ENCODE assay signal across 19 cellular contexts in the genomic region with DNA sequence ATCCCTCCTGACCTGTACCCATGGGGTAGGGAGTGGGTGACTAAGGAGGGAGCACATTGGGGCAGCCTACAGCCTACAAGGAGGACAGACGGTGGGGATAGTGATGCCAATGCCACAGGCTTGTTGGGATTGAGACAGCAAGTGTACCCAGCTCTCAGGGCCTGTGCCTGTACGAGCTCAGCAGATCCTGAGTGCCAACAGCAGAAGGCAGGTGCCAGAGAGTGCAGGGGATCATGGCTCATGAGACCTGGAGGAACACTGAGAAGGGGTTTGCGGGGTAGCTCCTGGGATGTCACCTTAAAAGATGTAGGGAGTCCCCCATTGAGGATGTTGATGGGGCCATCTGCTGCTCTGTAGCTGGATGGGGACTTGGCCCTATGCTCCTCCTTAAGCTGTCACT. TPM values are rescaled to one million over a fixed set of nuclear protein-coding genes. Genes with fewer than 3 reads are reported as not detected.
DNase-seq lines count a peak whose midpoint lies in the region; ATAC-seq, FAIRE-seq and TF ChIP-seq lines count a peak whose summit lies in the region.
"Had no signal": no experiment of that assay in that cellular context is flagged by ENCODE, and none has a peak within 500 bp of the region (broad histone marks: within the 10 kb centered on the region; RNA-seq: fewer than 3 reads in every experiment).

No MANE protein-coding gene starts in this region.

- H3K4me1 Mint-ChIP-seq in Caco-2 (ENCODE audit: low read depth, unreplicated experiment) (no peaks in the 10 kb centered on the region), osteocyte (ENCODE audit: unreplicated experiment) (peaks cover 28% of the 10 kb centered on the region)
- H3K4me1 Mint-ChIP-seq: immature natural killer cell had no signal

- H3K27me3 Mint-ChIP-seq in Caco-2 (ENCODE audit: insufficient read depth, unreplicated experiment) (no peaks in the 10 kb centered on the region), osteocyte (ENCODE audit: unreplicated experiment) (peaks cover 10% of the 10 kb centered on the region)
- H3K27me3 Mint-ChIP-seq: activated CD8-positive, alpha-beta T cell treated with anti-CD3 and anti-CD28 coated beads for 36 hours had no signal

- POLR2A ChIA-PET in Caco-2 (lab: Charles Lee): no interaction called here

- no peak overlapping the region for H3K27ac Mint-ChIP-seq in Caco-2 (ENCODE audit: unreplicated experiment)
- no peak overlapping the region for H3K27ac Mint-ChIP-seq in osteocyte (ENCODE audit: unreplicated experiment)
- H3K27ac Mint-ChIP-seq: activated CD8-positive, alpha-beta T cell treated with anti-CD3 and anti-CD28 coated beads for 36 hours; immature natural killer cell had no signal

- H3K4me3 ChIP-seq in astrocyte of the spinal cord (ENCODE audit: low read depth, low read length) (no peak overlapping the region), kidney (ENCODE audit: low read length in 2 of 2) (no peak overlapping the region), thoracic aorta (no peak overlapping the region), Caco-2 (ENCODE audit: low read depth, low read length) (no peak overlapping the region)
- H3K4me3 ChIP-seq: gastroesophageal sphincter had no signal

- in situ Hi-C loops in astrocyte of the spinal cord (cut with HindIII; ENCODE audit: low sequenced_read_pairs): no loop called here

- no peak overlapping the region for H3K27ac ChIP-seq in kidney (ENCODE audit: low read depth in 2 of 2, low read length in 2 of 2)
- peak overlapping the region; percentile 1 to 5 for H3K27ac ChIP-seq in thoracic aorta

- H3K9me3 Mint-ChIP-seq in Caco-2 (ENCODE audit: unreplicated experiment) (no peaks in the 10 kb centered on the region), osteocyte (ENCODE audit: unreplicated experiment) (no peaks in the 10 kb centered on the region)
- H3K9me3 Mint-ChIP-seq: activated CD8-positive, alpha-beta T cell treated with anti-CD3 and anti-CD28 coated beads for 36 hours; immature natural killer cell had no signal

- FAIRE-seq in kidney (lab: Jason Lieb, UNC): no peak
- FAIRE-seq: A204.1, GM19239 had no signal

- TF ChIP-seq CTCF in astrocyte of the spinal cord (IDR thresholded peaks at IDR 0.05; ENCODE audit: low read depth, low read length) (no peak), kidney (IDR thresholded peaks at IDR 0.05; ENCODE audit: borderline replicate concordance, extremely low read depth, insufficient read depth) (no peak), thoracic aorta (IDR thresholded peaks at IDR 0.05) (no peak), Caco-2 (IDR thresholded peaks at IDR 0.05; ENCODE audit: insufficient read depth in 1 of 2, low read depth in 1 of 2, low read length in 1 of 2, severe bottlenecking in 1 of 2, unreplicated experiment in 1 of 2) (no peak), osteocyte (IDR thresholded peaks at IDR 0.05) (no peak)

- CTCF ChIA-PET in Caco-2 (lab: Charles Lee): interaction anchor here (0.9 kb wide), 1 partner anchor 138 kb away, joined by 3 read pairs; no protein-coding TSS in a partner anchor

- H3K9me3 ChIP-seq in kidney (ENCODE audit: control insufficient read depth in 1 of 2, low read length in 2 of 2) (peaks cover 0 to 3% of the 10 kb centered on the region in 2 donors), thoracic aorta (no peaks in the 10 kb centered on the region), Caco-2 (no peaks in the 10 kb centered on the region)

- no TSS peak for BruUV-seq in Caco-2 (replicated peaks; lab: Mats Ljungman, UMichigan)

- H3K4me3 Mint-ChIP-seq in Caco-2 (ENCODE audit: unreplicated experiment): no peak overlapping the region
- no peak overlapping the region for H3K4me3 Mint-ChIP-seq in osteocyte (ENCODE audit: unreplicated experiment)
- H3K4me3 Mint-ChIP-seq: activated CD8-positive, alpha-beta T cell treated with anti-CD3 and anti-CD28 coated beads for 36 hours; brain; immature natural killer cell had no signal

- H3K36me3 Mint-ChIP-seq in Caco-2 (ENCODE audit: insufficient read depth, unreplicated experiment) (no peaks in the 10 kb centered on the region), osteocyte (ENCODE audit: unreplicated experiment) (no peaks in the 10 kb centered on the region)
- H3K36me3 Mint-ChIP-seq: brain, immature natural killer cell had no signal

- H3K27me3 ChIP-seq in thoracic aorta (replicated peaks; ENCODE audit: insufficient read depth): no peaks in the 10 kb centered on the region
- no peaks in the 10 kb centered on the region for H3K27me3 ChIP-seq in Caco-2 (replicated peaks; ENCODE audit: control insufficient read depth, insufficient read depth, low read length)

- H3K4me1 ChIP-seq in kidney (ENCODE audit: control insufficient read depth in 1 of 2, insufficient read depth in 1 of 2, low read depth in 1 of 2, low read length in 2 of 2) (peaks cover 0 to 24% of the 10 kb centered on the region in 2 donors), thoracic aorta (ENCODE audit: control insufficient read depth in 1 of 2, low read depth in 2 of 2) (peaks cover 36 to 69% of the 10 kb centered on the region in 2 donors), Caco-2 (no peaks in the 10 kb centered on the region)

- no peak for ATAC-seq in thoracic aorta (ENCODE audit: insufficient number of reproducible peaks, low FRiP score, low read depth)
- ATAC-seq: activated CD8-positive, alpha-beta T cell treated with anti-CD3 and anti-CD28 coated beads for 36 hours; gastroesophageal sphincter had no signal

- intact Hi-C loops in kidney (cut with DNase I) (no loop called here), Caco-2 (cut with micrococcal nuclease; ENCODE audit: unreplicated experiment) (loop anchor here (10.0 kb wide), 1 partner anchor 93 kb away; a partner anchor contains a TSS)

- no peak overlapping the region for H3K9ac ChIP-seq in kidney (ENCODE audit: low read length in 2 of 2)

- H3K36me3 ChIP-seq in kidney (ENCODE audit: control insufficient read depth in 1 of 2, insufficient read depth in 2 of 2, low read length in 2 of 2): no peaks in the 10 kb centered on the region
- no peaks in the 10 kb centered on the region for H3K36me3 ChIP-seq in thoracic aorta
- no peaks in the 10 kb centered on the region for H3K36me3 ChIP-seq in Caco-2 (ENCODE audit: control insufficient read depth, insufficient read depth, low read length)
- H3K36me3 ChIP-seq: gastroesophageal sphincter had no signal

- DNase-seq in NCI-H2227 (lab: John Stamatoyannopoulos, UW; ENCODE audit: unreplicated experiment): peak; percentile 13
- DNase-seq in NCI-H2227 treated with DMSO at 0.1 percent for 48 hours (lab: John Stamatoyannopoulos, UW): no peak
- DNase-seq in astrocyte of the spinal cord (ENCODE audit: low read depth, low spot score): peak; percentile 50
- DNase-seq in kidney: peak; percentile 32
- DNase-seq in thoracic aorta (ENCODE audit: low spot score): no peak
- no peak for DNase-seq in MV-4-11 (lab: John Stamatoyannopoulos, UW)
- DNase-seq in Caco-2: no peak
- no peak for DNase-seq in osteocyte (ENCODE audit: extremely low spot score, unreplicated experiment)
- DNase-seq: activated CD8-positive, alpha-beta T cell treated with anti-CD3 and anti-CD28 coated beads for 36 hours; activated effector memory CD4-positive, alpha-beta T cell treated with Interleukin-2 at 50 U/mL for 16 hours; effector CD8-positive, alpha-beta T cell; immature natural killer cell; NCI-H1048; NCI-H226; stimulated activated CD4-positive, alpha-beta T cell treated with anti-CD3 and anti-CD28 coated beads, Interleukin-4, amount 100 ng/mL, for 24 hours had no signal

RNA-seq across cellular contexts. Expression of a gene that starts 10.3 kb away (rescaled TPM):
- total RNA-seq in kidney: 42.1 TPM
- polyA plus RNA-seq in kidney (ENCODE audit: insufficient read depth, low read depth, low replicate concordance): 3.0 TPM
- 100 to 1,000 TPM; 133 to 206 TPM for total RNA-seq in thoracic aorta
- not detected in 2 replicates for total RNA-seq in Caco-2 (2022)
- 17.6 and 19.4 TPM in 2 replicates for total RNA-seq in osteocyte

Comparison
In these comparisons a context has a peak if more than half of its experiments do, and no peak if none do; other contexts are left out.
1. DNase-seq: peak in NCI-H2227 (single experiment), astrocyte of the spinal cord (single experiment) and kidney (single experiment); none in NCI-H2227 treated with DMSO at 0.1 percent for 48 hours (single experiment), thoracic aorta (single experiment), MV-4-11 (single experiment), Caco-2 (0 of 2) and osteocyte (single experiment).
2. H3K27ac ChIP-seq: peak in thoracic aorta (2 of 2); none in kidney (0 of 2).
3. RNA of a gene that starts 10.3 kb away (total RNA-seq): 133 to 206 TPM in thoracic aorta, 42.1 TPM in kidney (single experiment) and 17.6 to 19.4 TPM in osteocyte; not detected in Caco-2; every median in the first group is over 10 times any median in the second.